Comparison of ENCODE assay signal across 26 cellular contexts in genomic region chr16:88403794-88404581, GRCh38. TPM values are rescaled to one million over a fixed set of nuclear protein-coding genes. Genes with fewer than 3 reads are reported as not detected.
DNase-seq lines count a peak whose midpoint lies in the region; ATAC-seq and TF ChIP-seq lines count a peak whose summit lies in the region.
"Had no signal": no experiment of that assay in that cellular context is flagged by ENCODE, and none has a peak within 500 bp of the region (broad histone marks: within the 10 kb centered on the region; RNA-seq: fewer than 3 reads in every experiment).

No MANE protein-coding gene starts in this region.

- no peak overlapping the region for H2BK5ac ChIP-seq in IMR-90 (ENCODE audit: low read depth, low read length, poor library complexity, severe bottlenecking)

- H3K4me3 ChIP-seq in DND-41 (ENCODE audit: low read depth in 1 of 2, low read length in 2 of 2) = no peak overlapping the region
- H3K4me3 ChIP-seq in IMR-90 (ENCODE audit: insufficient read depth, low read depth, low read length) = no peak overlapping the region
- H3K4me3 ChIP-seq in brain microvascular endothelial cell (ENCODE audit: low read depth, low read length) = no peak overlapping the region
- H3K4me3 ChIP-seq: ascending aorta, dorsolateral prefrontal cortex, right atrium auricular region, suprapubic skin had no signal

- peaks cover 31 to 91% of the 10 kb centered on the region in 2 experiments for H3K79me1 ChIP-seq in IMR-90 (ENCODE audit: low read depth in 1 of 2, low read length in 2 of 2)

- no peak overlapping the region for H3K18ac ChIP-seq in IMR-90 (ENCODE audit: low read depth, low read length)

- H3K4me1 ChIP-seq in DND-41 (ENCODE audit: insufficient read depth, low read length) = 0 out of 2 replicates have a peak, but pooled peaks cover 3% of the 10 kb centered on the region
- H3K4me1 ChIP-seq in IMR-90 (ENCODE audit: control insufficient read depth, insufficient read depth, low read length) = peaks cover 19% of the 10 kb centered on the region; the same call in 1 of the 2 replicates

- H2BK120ac ChIP-seq in IMR-90 (ENCODE audit: low read depth, low read length) = no peak overlapping the region

- H2AFZ ChIP-seq in DND-41 (ENCODE audit: low read depth, low read length) (no peak overlapping the region), IMR-90 (replicated peaks; ENCODE audit: low read length, poor library complexity) (no peak overlapping the region)

- H4K5ac ChIP-seq in IMR-90 (ENCODE audit: low read depth, low read length) = no peak overlapping the region

- H2BK20ac ChIP-seq in IMR-90 (ENCODE audit: low read depth, low read length) = no peak overlapping the region; the same call in 1 of the 2 replicates

- no peaks in the 10 kb centered on the region for H3K9me3 ChIP-seq in DND-41 (ENCODE audit: insufficient read depth, low read length, severe bottlenecking)
- no peaks in the 10 kb centered on the region for H3K9me3 ChIP-seq in IMR-90 (ENCODE audit: control insufficient read depth, insufficient read depth, low read length)
- H3K9me3 ChIP-seq: ascending aorta, right atrium auricular region, suprapubic skin had no signal

- no peak for TF ChIP-seq RAD21 in IMR-90 (IDR thresholded peaks at IDR 0.05; ENCODE audit: low read length)

- H3K9me3 Mint-ChIP-seq in nephron progenitor cell = no peaks in the 10 kb centered on the region
- H3K9me3 Mint-ChIP-seq: activated T-helper 17 cell treated with anti-CD3 and anti-CD28 coated beads, Interleukin-2, amount 50 U/mL, for 72 hours; naive thymus-derived CD4-positive, alpha-beta T cell had no signal

- no peak overlapping the region for H4K91ac ChIP-seq in IMR-90 (ENCODE audit: insufficient read depth, low read depth, low read length)

- no peak overlapping the region for H3K4me3 Mint-ChIP-seq in nephron progenitor cell
- H3K4me3 Mint-ChIP-seq: activated naive CD8-positive, alpha-beta T cell; activated T-helper 17 cell treated with anti-CD3 and anti-CD28 coated beads, Interleukin-2, amount 50 U/mL, for 72 hours; naive thymus-derived CD4-positive, alpha-beta T cell; stimulated activated naive B cell treated with anti-CD40 and anti-IgM and Interleukin-4, amounts not matched to agents 10 μg/mL and 1 μg/mL and 100 μg/mL, for 72 hours had no signal

- 0 out of 2 replicates have a peak, but pooled peaks cover 6% of the 10 kb centered on the region for H4K20me1 ChIP-seq in DND-41 (ENCODE audit: insufficient read depth, low read length)
- peaks cover 100% of the 10 kb centered on the region for H4K20me1 ChIP-seq in IMR-90 (ENCODE audit: insufficient read depth, low read length)

- TF ChIP-seq POLR2A in IMR-90 (IDR thresholded peaks at IDR 0.05; ENCODE audit: low read depth, low read length) = no peak

- no peak overlapping the region; the same call in 1 of the 2 replicates for H3K56ac ChIP-seq in IMR-90 (ENCODE audit: extremely low read depth, insufficient read depth, low read length)

- peak overlapping the region; percentile 70 for H2AK9ac ChIP-seq in IMR-90 (replicated peaks; ENCODE audit: low read depth, low read length, poor library complexity)

- H2BK15ac ChIP-seq in IMR-90 (ENCODE audit: low read depth, low read length) = no peak overlapping the region

- no peaks in the 10 kb centered on the region for H3K79me2 ChIP-seq in DND-41 (ENCODE audit: insufficient read depth, low read length)

- no peak overlapping the region for H2AK5ac ChIP-seq in IMR-90 (ENCODE audit: low read depth, low read length)

- DNase-seq in DND-41 (no peak), IMR-90 (peak; percentile 41), brain microvascular endothelial cell (no peak), nephron progenitor cell (no peak), SHP77 (lab: John Stamatoyannopoulos, UW) (no peak), NCI-H1417 (lab: John Stamatoyannopoulos, UW) (no peak), NCI-H748 (lab: John Stamatoyannopoulos, UW; ENCODE audit: unreplicated experiment) (no peak)
- DNase-seq: activated CD8-positive, alpha-beta memory T cell treated with anti-CD3 and anti-CD28 coated beads, Interleukin-2, amount 50 U/mL, for 4 hours; CD4-positive, CD25-positive, alpha-beta regulatory T cell; cerebellar nuclear complex; DMS 273 treated with DMSO at 0.1 percent for 48 hours; dorsolateral prefrontal cortex; left colon; naive thymus-derived CD4-positive, alpha-beta T cell; NCI-H187; NCI-H2227 treated with DMSO at 0.1 percent for 48 hours; NCI-H748 treated with DMSO at 0.1 percent for 48 hours; Right ventricle myocardium superior; stimulated activated CD4-positive, alpha-beta T cell treated with anti-CD3 and anti-CD28 coated beads, Interleukin-4, amount 100 ng/mL, for 1 hour; stimulated activated naive B cell treated with anti-CD40 and anti-IgM and Interleukin-4, amounts not matched to agents 10 μg/mL and 1 μg/mL and 100 μg/mL, for 72 hours; T-helper 9 cell had no signal

- no peak overlapping the region for H3K9ac ChIP-seq in DND-41 (ENCODE audit: low read depth, low read length)
- H3K9ac ChIP-seq in IMR-90 (ENCODE audit: low read depth, low read length) = no peak overlapping the region

- peak overlapping the region; percentile 39; the same call in 1 of the 2 replicates for H3K14ac ChIP-seq in IMR-90 (replicated peaks; ENCODE audit: low read depth, low read length)

- H3K27me3 ChIP-seq in DND-41 (ENCODE audit: insufficient read depth, low read length, poor library complexity) = no peaks in the 10 kb centered on the region
- H3K27me3 ChIP-seq in IMR-90 (ENCODE audit: control insufficient read depth, insufficient read depth, low read length) = no peaks in the 10 kb centered on the region
- H3K27me3 ChIP-seq in brain microvascular endothelial cell (replicated peaks) = no peaks in the 10 kb centered on the region
- H3K27me3 ChIP-seq: ascending aorta, right atrium auricular region had no signal

- no peaks in the 10 kb centered on the region for H3K36me3 Mint-ChIP-seq in nephron progenitor cell (ENCODE audit: low read depth)
- H3K36me3 Mint-ChIP-seq: activated naive CD8-positive, alpha-beta T cell; CD4-positive, CD25-positive, alpha-beta regulatory T cell; naive thymus-derived CD4-positive, alpha-beta T cell; stimulated activated naive B cell treated with anti-CD40 and anti-IgM and Interleukin-4, amounts not matched to agents 10 μg/mL and 1 μg/mL and 100 μg/mL, for 72 hours had no signal

- peaks cover 9% of the 10 kb centered on the region for H3K27me3 Mint-ChIP-seq in nephron progenitor cell (ENCODE audit: low read depth, poor library complexity)
- H3K27me3 Mint-ChIP-seq: activated naive CD8-positive, alpha-beta T cell had no signal

- dilution Hi-C loops in IMR-90 (cut with HindIII; ENCODE audit: low sequenced_read_pairs, unreplicated experiment) = no loop called here

- no peak overlapping the region for H3K23ac ChIP-seq in IMR-90 (ENCODE audit: low read depth, low read length)

- 89% methylated on average over 13 of the region's 22 CpGs; no CpG with 5 or more reads in 1 of the 2 experiments for WGBS in IMR-90 (ENCODE audit: extremely low coverage in 2 of 2, insufficient read length in 1 of 2), 2 experiments

- in situ Hi-C loops in IMR-90 (cut with MboI; ENCODE audit: low sequenced_read_pairs) = no loop called here
- in situ Hi-C loops in brain microvascular endothelial cell (cut with HindIII; ENCODE audit: low pct_ligation_motif_present, low sequenced_read_pairs) = no loop called here

- no peak overlapping the region for H3K27ac Mint-ChIP-seq in nephron progenitor cell
- H3K27ac Mint-ChIP-seq: activated naive CD8-positive, alpha-beta T cell; activated T-helper 17 cell treated with anti-CD3 and anti-CD28 coated beads, Interleukin-2, amount 50 U/mL, for 72 hours; stimulated activated naive B cell treated with anti-CD40 and anti-IgM and Interleukin-4, amounts not matched to agents 10 μg/mL and 1 μg/mL and 100 μg/mL, for 72 hours had no signal

- POLR2A ChIA-PET in IMR-90 (lab: Charles Lee; ENCODE audit: unreplicated experiment) = no interaction called here

- peak overlapping the region in 1 of 2 experiments; percentile 42; a peak in 1 of 4 replicates for H4K8ac ChIP-seq in IMR-90 (ENCODE audit: low read depth in 2 of 2, low read length in 2 of 2)

- peak overlapping the region; percentile 47; the same call in 1 of the 2 replicates for H3K4ac ChIP-seq in IMR-90 (ENCODE audit: low read depth, low read length)

- no peaks in the 10 kb centered on the region for H3K36me3 ChIP-seq in DND-41 (ENCODE audit: insufficient read depth, low read length)
- peaks cover 51% of the 10 kb centered on the region for H3K36me3 ChIP-seq in IMR-90 (ENCODE audit: control insufficient read depth, insufficient read depth, low read length)
- H3K36me3 ChIP-seq in brain microvascular endothelial cell (replicated peaks) = peaks cover 15% of the 10 kb centered on the region
- H3K36me3 ChIP-seq: ascending aorta, right atrium auricular region, suprapubic skin had no signal

- intact Hi-C loops in IMR-90 (cut with micrococcal nuclease) = no loop called here

- BruUV-seq in IMR-90 (replicated peaks; lab: Mats Ljungman, UMichigan) = no TSS peak

- H3K9me1 ChIP-seq in IMR-90 (ENCODE audit: insufficient read depth, low read length) = peaks cover 40% of the 10 kb centered on the region

- TF ChIP-seq CTCF in DND-41 (IDR thresholded peaks at IDR 0.05; ENCODE audit: borderline replicate concordance, extremely low read depth, low read length, poor library complexity, severe bottlenecking) = peak; percentile 6
- TF ChIP-seq CTCF in IMR-90 (conservative IDR thresholded peaks at IDR 0.05; ENCODE audit: low read depth, low read length) = no peak
- TF ChIP-seq CTCF in brain microvascular endothelial cell (IDR thresholded peaks at IDR 0.05; ENCODE audit: low read depth, low read length, missing control alignments) = peak; percentile 32
- peak; percentile 28 for TF ChIP-seq CTCF in nephron progenitor cell (IDR thresholded peaks at IDR 0.05)

- H3K27ac ChIP-seq in DND-41 (ENCODE audit: low read length) (no peak overlapping the region), IMR-90 (ENCODE audit: insufficient read depth, low read length) (no peak overlapping the region), brain microvascular endothelial cell (no peak overlapping the region)
- H3K27ac ChIP-seq: ascending aorta, dorsolateral prefrontal cortex, right atrium auricular region, suprapubic skin had no signal

- H3K4me1 Mint-ChIP-seq in nephron progenitor cell = peaks cover 82% of the 10 kb centered on the region

- H3K4me2 ChIP-seq in DND-41 (ENCODE audit: insufficient read depth, low read length) = no peak overlapping the region
- no peak overlapping the region for H3K4me2 ChIP-seq in IMR-90 (ENCODE audit: low read depth, low read length)

- CTCF ChIA-PET in IMR-90 (lab: Yijun Ruan, JAX) = no interaction called here

- no peak for ATAC-seq in DND-41 (ENCODE audit: insufficient read depth, low read depth)
- no peak for ATAC-seq in IMR-90 (ENCODE audit: low read depth)
- ATAC-seq: activated T-helper 17 cell treated with anti-CD3 and anti-CD28 coated beads, Interleukin-2, amount 50 U/mL, for 72 hours; left colon; naive thymus-derived CD4-positive, alpha-beta T cell; stimulated activated naive B cell treated with anti-CD40 and anti-IgM and Interleukin-4, amounts not matched to agents 10 μg/mL and 1 μg/mL and 100 μg/mL, for 72 hours had no signal

RNA-seq across cellular contexts. Expression of gene ZNF469, which starts 21.2 kb away (rescaled TPM):
- 1.1 and 1.4 TPM in 2 replicates for total RNA-seq in IMR-90 (2012; rRNA removed)
- polyA plus RNA-seq in IMR-90 (2012; rRNA removed) = 13.3 and 16.4 TPM in 2 replicates
- polyA plus RNA-seq in IMR-90 (2012; cell fraction: cytosol; rRNA removed) = 5.1 and 8.8 TPM in 2 replicates
- polyA plus RNA-seq in IMR-90 (2012; cell fraction: nucleus; rRNA removed; ENCODE audit: low replicate concordance) = 32.3 and 70.4 TPM in 2 replicates

RNA-seq across cellular contexts. Expression of gene ZFPM1, which starts 49.1 kb away (rescaled TPM):
- 0.28 and 0.36 TPM in 2 replicates for total RNA-seq in IMR-90 (2012; rRNA removed)
- 1.1 and 1.8 TPM in 2 replicates for polyA plus RNA-seq in IMR-90 (2012; rRNA removed)
- 1.2 and 2.4 TPM in 2 replicates for polyA plus RNA-seq in IMR-90 (2012; cell fraction: cytosol; rRNA removed)
- 4.0 and 9.2 TPM in 2 replicates for polyA plus RNA-seq in IMR-90 (2012; cell fraction: nucleus; rRNA removed; ENCODE audit: low replicate concordance)
